ENCODE assay signal across 18 cellular contexts in the genomic region with DNA sequence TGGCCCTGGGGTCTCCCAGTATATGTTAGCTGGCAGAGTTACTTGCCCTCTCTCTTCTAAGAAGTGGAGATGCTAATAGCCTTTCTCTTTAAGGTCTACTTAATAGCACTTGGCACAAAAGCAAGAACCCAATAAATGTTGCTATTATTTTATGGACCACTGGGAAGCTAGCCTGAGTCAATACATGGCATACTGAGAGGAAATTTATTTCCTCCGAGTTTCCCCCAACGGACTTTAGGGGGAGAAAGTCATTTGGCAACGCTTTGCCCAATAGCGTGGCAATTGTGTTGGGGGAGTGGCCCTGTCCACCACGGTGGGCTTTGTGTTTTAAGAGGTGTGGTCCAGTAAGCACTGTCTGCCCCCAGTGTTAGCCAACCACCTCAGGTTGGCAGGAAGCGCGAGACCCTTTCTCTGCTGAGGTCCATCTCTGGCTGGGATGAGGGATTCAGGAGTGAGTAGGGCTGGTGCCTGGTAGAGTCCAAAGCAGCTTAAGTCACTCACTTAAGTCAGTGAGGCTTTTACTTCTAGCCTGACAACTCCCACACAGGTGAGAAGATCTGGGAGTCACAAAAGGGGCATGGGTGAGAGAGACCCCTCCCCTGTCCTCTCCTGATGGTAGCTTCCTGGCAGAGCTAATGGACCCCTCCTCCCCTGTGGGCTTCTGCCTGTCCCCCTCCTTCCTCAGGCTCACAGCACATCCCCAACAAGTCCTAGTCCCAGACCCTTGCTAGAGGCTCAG.
DNase-seq lines count a peak whose midpoint lies in the region; FAIRE-seq and TF ChIP-seq lines count a peak whose summit lies in the region.
"Had no signal": no experiment of that assay in that cellular context is flagged by ENCODE, and none has a peak within 500 bp of the region (broad histone marks: within the 10 kb centered on the region; RNA-seq: fewer than 3 reads in every experiment).

No MANE protein-coding gene starts in this region.

- no peaks in the 10 kb centered on the region for H3K36me3 ChIP-seq in adipocyte (ENCODE audit: control insufficient read depth, insufficient read depth, low read length, severe bottlenecking)
- H3K36me3 ChIP-seq: adrenal gland, BE2C, left ventricle myocardium inferior, SJCRH30, suprapubic skin had no signal

- no peak overlapping the region for H2BK12ac ChIP-seq in H9 (ENCODE audit: insufficient read length, low read depth, low read length)

- no peaks in the 10 kb centered on the region for H4K20me1 ChIP-seq in H9 (ENCODE audit: control insufficient read depth, insufficient read depth, insufficient read length)

- peak overlapping the region; percentile 84 for H3K14ac ChIP-seq in H9 (ENCODE audit: insufficient read depth, low read length)

- H3K56ac ChIP-seq in H9 (ENCODE audit: insufficient read length, low read depth, low read length): no peak overlapping the region

- no peak overlapping the region for H4K91ac ChIP-seq in H9 (ENCODE audit: insufficient read length, low read depth, low read length)

- no peak overlapping the region for H2BK120ac ChIP-seq in H9 (ENCODE audit: low read depth, low read length, poor library complexity, severe bottlenecking)

- H3K4me2 ChIP-seq in H9 (ENCODE audit: insufficient read depth, insufficient read length, low read length): no peak overlapping the region

- H3K4me1 ChIP-seq in H9 (ENCODE audit: insufficient read depth, low read length) (peaks cover 6% of the 10 kb centered on the region; the same call in 1 of the 2 replicates), adipocyte (ENCODE audit: control insufficient read depth, insufficient read depth, low read length) (peaks cover 30% of the 10 kb centered on the region)

- no peaks in the 10 kb centered on the region; a peak in 1 of 5 replicates for H3K9me3 Mint-ChIP-seq in H9
- H3K9me3 Mint-ChIP-seq in nephron: peaks cover 4% of the 10 kb centered on the region
- H3K9me3 Mint-ChIP-seq in activated naive CD4-positive, alpha-beta T cell treated with anti-CD3 and anti-CD28 coated beads, Interleukin-2, amount 10 ng/mL, durations not matched to agents 7 days and 5 days: no peaks in the 10 kb centered on the region
- H3K9me3 Mint-ChIP-seq: central memory CD8-positive, alpha-beta T cell; effector memory CD8-positive, alpha-beta T cell had no signal

- H3K27ac Mint-ChIP-seq in H9 (peak overlapping the region in 1 of 3 experiments; percentile 82; a peak in 2 of 7 replicates), nephron (peak overlapping the region; percentile 14 to 85 (median 46))
- H3K27ac Mint-ChIP-seq in activated naive CD4-positive, alpha-beta T cell treated with anti-CD3 and anti-CD28 coated beads, Interleukin-2, amount 10 ng/mL, durations not matched to agents 7 days and 5 days: no peak overlapping the region
- H3K27ac Mint-ChIP-seq: effector memory CD8-positive, alpha-beta T cell had no signal

- H3K4me3 ChIP-seq in AG04450 (ENCODE audit: low read depth, low read length): no peak overlapping the region
- H3K4me3 ChIP-seq in adipocyte (ENCODE audit: low read length): no peak overlapping the region
- no peak overlapping the region for H3K4me3 ChIP-seq in dorsolateral prefrontal cortex
- H3K4me3 ChIP-seq: adrenal gland, left ventricle myocardium inferior, SJCRH30, suprapubic skin had no signal

- no peak for DNase-seq in AG04450 (ENCODE audit: low read depth, low spot score)
- DNase-seq in H9: no peak
- DNase-seq in adipocyte (ENCODE audit: low read depth): no peak
- DNase-seq in stimulated activated CD4-positive, alpha-beta T cell treated with anti-CD3 and anti-CD28 coated beads, Interleukin-15, amount 100 ng/mL, for 24 hours: no peak
- no peak for DNase-seq in activated naive CD4-positive, alpha-beta T cell treated with anti-CD3 and anti-CD28 coated beads, Interleukin-2, amount 10 ng/mL, durations not matched to agents 7 days and 5 days
- no peak for DNase-seq in dorsolateral prefrontal cortex
- no peak for DNase-seq in D721Med (ENCODE audit: insufficient read length, low spot score)
- DNase-seq: activated CD4-positive, alpha-beta T cell treated with anti-CD3 and anti-CD28 coated beads for 48 hours; activated T-cell treated with anti-CD3 and anti-CD28 coated beads, Interleukin-2, amount 50 U/mL, for 48 hours; BE2C; effector memory CD8-positive, alpha-beta T cell; left ventricle myocardium inferior; NCI-H1694 treated with DMSO at 0.1 percent for 48 hours had no signal

- H2AK5ac ChIP-seq in H9 (ENCODE audit: insufficient read length, low read length): no peak overlapping the region

- no CpG with 5 or more reads among the region's 7 CpGs for WGBS in H9 (ENCODE audit: extremely low coverage, insufficient read length, low lambda C conversion rate)

- H3K36me3 Mint-ChIP-seq in H9 (ENCODE audit: insufficient read depth in 1 of 3, low read depth in 3 of 3): no peaks in the 10 kb centered on the region; a peak in 1 of 7 replicates
- H3K36me3 Mint-ChIP-seq in nephron (ENCODE audit: low read depth): no peaks in the 10 kb centered on the region
- H3K36me3 Mint-ChIP-seq in activated naive CD4-positive, alpha-beta T cell treated with anti-CD3 and anti-CD28 coated beads, Interleukin-2, amount 10 ng/mL, durations not matched to agents 7 days and 5 days: no peaks in the 10 kb centered on the region

- H4K5ac ChIP-seq in H9 (ENCODE audit: insufficient read length, low read depth, low read length): no peak overlapping the region

- H2AFZ ChIP-seq in H9 (ENCODE audit: low read length): no peak overlapping the region

- no peak overlapping the region for H2BK5ac ChIP-seq in H9 (ENCODE audit: insufficient read length, low read length)

- no peak overlapping the region for H2BK15ac ChIP-seq in H9 (ENCODE audit: low read depth, low read length)

- H3K9ac ChIP-seq in H9 (ENCODE audit: extremely low read depth, insufficient read length, low read length) (no peak overlapping the region), adipocyte (ENCODE audit: low read length) (peak overlapping the region; percentile 44)

- intact Hi-C loops in dorsolateral prefrontal cortex (cut with DNase I): no loop called here

- no peaks in the 10 kb centered on the region for H3K9me3 ChIP-seq in AG04450 (ENCODE audit: control insufficient read depth, insufficient read depth, low read length)
- H3K9me3 ChIP-seq in H9 (ENCODE audit: control insufficient read depth, low read depth, low read length): no peaks in the 10 kb centered on the region
- H3K9me3 ChIP-seq in adipocyte (ENCODE audit: control insufficient read depth, low read length): no peaks in the 10 kb centered on the region
- H3K9me3 ChIP-seq: adrenal gland, BE2C, left ventricle myocardium inferior, SJCRH30, suprapubic skin had no signal

- H3K27ac ChIP-seq in AG04450 (ENCODE audit: low read depth, low read length) (peak overlapping the region; percentile 2), H9 (ENCODE audit: insufficient read length, low read depth, low read length) (no peak overlapping the region), dorsolateral prefrontal cortex (no peak overlapping the region)
- H3K27ac ChIP-seq: left ventricle myocardium inferior, SJCRH30, suprapubic skin had no signal

- peak overlapping the region; percentile 46 for H3K18ac ChIP-seq in H9 (ENCODE audit: insufficient read length, low read depth, low read length)

- H3K27me3 ChIP-seq in AG04450 (ENCODE audit: control insufficient read depth, insufficient read depth, low read length) (no peaks in the 10 kb centered on the region), H9 (ENCODE audit: insufficient read depth, low read length) (no peaks in the 10 kb centered on the region), adipocyte (replicated peaks; ENCODE audit: control insufficient read depth, insufficient read depth, low read length) (no peaks in the 10 kb centered on the region), dorsolateral prefrontal cortex (peaks cover 0 to 24% (median 0%) of the 10 kb centered on the region in 45 donors)
- H3K27me3 ChIP-seq: adrenal gland, BE2C, suprapubic skin had no signal

- peaks cover 17 to 23% of the 10 kb centered on the region in 2 experiments for H3K4me1 Mint-ChIP-seq in H9
- peaks cover 50% of the 10 kb centered on the region for H3K4me1 Mint-ChIP-seq in nephron
- H3K4me1 Mint-ChIP-seq in activated naive CD4-positive, alpha-beta T cell treated with anti-CD3 and anti-CD28 coated beads, Interleukin-2, amount 10 ng/mL, durations not matched to agents 7 days and 5 days: peaks cover 23% of the 10 kb centered on the region

- no peak overlapping the region for H4K8ac ChIP-seq in H9 (replicated peaks; ENCODE audit: insufficient read length, low read depth, low read length)

- POLR2A ChIA-PET in AG04450 (lab: Yijun Ruan, JAX): no interaction called here

- no peak overlapping the region for H2BK20ac ChIP-seq in H9 (ENCODE audit: low read depth, low read length, poor library complexity, severe bottlenecking)

- no peak overlapping the region for H3K23ac ChIP-seq in H9 (ENCODE audit: insufficient read length, low read depth, low read length)

- no peaks in the 10 kb centered on the region for H3K23me2 ChIP-seq in H9 (ENCODE audit: insufficient read length, low read depth, low read length, poor library complexity, severe bottlenecking)

- no peaks in the 10 kb centered on the region for H3K79me2 ChIP-seq in H9 (ENCODE audit: insufficient read depth, low read length)

- CTCF ChIA-PET in AG04450 (lab: Charles Lee): interaction anchor here (0.6 to 1.4 kb wide), 2 partner anchors 38 to 154 kb away, joined by 5 read pairs; no protein-coding TSS in a partner anchor
- CTCF ChIA-PET in activated naive CD4-positive, alpha-beta T cell treated with anti-CD3 and anti-CD28 coated beads, Interleukin-2, amount 10 ng/mL, durations not matched to agents 7 days and 5 days (lab: Charles Lee): interaction anchor here (1.0 kb wide), 1 partner anchor 17 kb away, joined by 4 read pairs; no protein-coding TSS in a partner anchor

- TF ChIP-seq CTCF in AG04450 (IDR thresholded peaks at IDR 0.05; ENCODE audit: low read depth, low read length): no peak
- no peak for TF ChIP-seq CTCF in H9 (conservative IDR thresholded peaks at IDR 0.05)
- TF ChIP-seq CTCF in nephron (IDR thresholded peaks at IDR 0.05; ENCODE audit: unreplicated experiment in 3 of 3): no peak
- no peak for TF ChIP-seq CTCF in dorsolateral prefrontal cortex (IDR thresholded peaks at IDR 0.05 in 54 of 56, conservative IDR thresholded peaks at IDR 0.05 in 2 of 56; ENCODE audit: low read depth in 1 of 56, partially characterized antibody in 56 of 56)
- TF ChIP-seq CTCF in D721Med (IDR thresholded peaks at IDR 0.05; ENCODE audit: insufficient read depth, missing control alignments): no peak

- H3K4me3 Mint-ChIP-seq in H9: no peak overlapping the region
- no peak overlapping the region for H3K4me3 Mint-ChIP-seq in nephron
- H3K4me3 Mint-ChIP-seq in activated naive CD4-positive, alpha-beta T cell treated with anti-CD3 and anti-CD28 coated beads, Interleukin-2, amount 10 ng/mL, durations not matched to agents 7 days and 5 days: no peak overlapping the region
- H3K4me3 Mint-ChIP-seq: central memory CD8-positive, alpha-beta T cell; effector memory CD8-positive, alpha-beta T cell had no signal

- H3K27me3 Mint-ChIP-seq in H9 (ENCODE audit: low read depth) (peaks cover 8% of the 10 kb centered on the region), nephron (ENCODE audit: low read depth) (peaks cover 17% of the 10 kb centered on the region)
- H3K27me3 Mint-ChIP-seq in activated naive CD4-positive, alpha-beta T cell treated with anti-CD3 and anti-CD28 coated beads, Interleukin-2, amount 10 ng/mL, durations not matched to agents 7 days and 5 days: peaks cover 40% of the 10 kb centered on the region

- no peak overlapping the region for H3T11ph ChIP-seq in H9 (ENCODE audit: low read length)

- no peaks in the 10 kb centered on the region for H3K79me1 ChIP-seq in H9 (ENCODE audit: insufficient read depth, low read depth, low read length, poor library complexity, severe bottlenecking)

- FAIRE-seq in D721Med (lab: Jason Lieb, UNC): no peak

- H3K4ac ChIP-seq in H9 (ENCODE audit: low read depth, low read length): no peak overlapping the region
